Comparison of ENCODE assay signal across 12 cellular contexts in genomic region chr6:77450924-77451323, GRCh38. TPM values are rescaled to one million over a fixed set of nuclear protein-coding genes. Genes with fewer than 3 reads are reported as not detected.
DNase-seq lines count a peak whose midpoint lies in the region; ATAC-seq and TF ChIP-seq lines count a peak whose summit lies in the region.
"Had no signal": no experiment of that assay in that cellular context is flagged by ENCODE, and none has a peak within 500 bp of the region (broad histone marks: within the 10 kb centered on the region; RNA-seq: fewer than 3 reads in every experiment).

No MANE protein-coding gene starts in this region.

- H3K27me3 ChIP-seq in mammary epithelial cell (ENCODE audit: insufficient read depth, low read length) (no peaks in the 10 kb centered on the region), GM23338 (ENCODE audit: insufficient read depth) (no peaks in the 10 kb centered on the region)

- no peak for ATAC-seq in activated CD8-positive, alpha-beta T cell treated with anti-CD3 and anti-CD28 coated beads, Interleukin-2, amount 10 ng/mL, durations not matched to agents 7 days and 5 days
- ATAC-seq in activated CD8-positive, alpha-beta T cell treated with anti-CD3 and anti-CD28 coated beads for 36 hours: no peak
- ATAC-seq in GM23338: no peak

- H3K36me3 Mint-ChIP-seq in activated CD8-positive, alpha-beta T cell treated with anti-CD3 and anti-CD28 coated beads, Interleukin-2, amount 10 ng/mL, durations not matched to agents 7 days and 5 days (ENCODE audit: low read depth): no peaks in the 10 kb centered on the region
- H3K36me3 Mint-ChIP-seq in activated CD8-positive, alpha-beta T cell treated with anti-CD3 and anti-CD28 coated beads for 36 hours (ENCODE audit: low read depth): no peaks in the 10 kb centered on the region
- no peaks in the 10 kb centered on the region for H3K36me3 Mint-ChIP-seq in GM23338 (ENCODE audit: low read depth)

- H3K36me3 ChIP-seq in mammary epithelial cell (ENCODE audit: insufficient read depth, low read length): no peaks in the 10 kb centered on the region
- no peaks in the 10 kb centered on the region for H3K36me3 ChIP-seq in GM23338 (ENCODE audit: insufficient read depth)

- CTCF ChIA-PET in mammary epithelial cell (lab: Charles Lee; ENCODE audit: low non-redundant PET): no interaction called here
- CTCF ChIA-PET in activated CD8-positive, alpha-beta T cell treated with anti-CD3 and anti-CD28 coated beads, Interleukin-2, amount 10 ng/mL, durations not matched to agents 7 days and 5 days (lab: Charles Lee): no interaction called here
- CTCF ChIA-PET in activated CD8-positive, alpha-beta T cell treated with anti-CD3 and anti-CD28 coated beads for 36 hours (lab: Charles Lee): no interaction called here

- H3K9me2 ChIP-seq in GM23338 (ENCODE audit: insufficient read depth): no peaks in the 10 kb centered on the region

- TF ChIP-seq CTCF in AG09309 (IDR thresholded peaks at IDR 0.05; ENCODE audit: control insufficient read depth, insufficient read depth, low read depth, low read length, missing control alignments) (peak; percentile 46), mammary epithelial cell (conservative IDR thresholded peaks at IDR 0.05 in 1 of 2, IDR thresholded peaks at IDR 0.05 in 1 of 2; ENCODE audit: extremely low read depth in 1 of 2, insufficient read depth in 1 of 2, low read depth in 1 of 2, low read length in 2 of 2) (peak; percentile 21 to 37), GM23338 (conservative IDR thresholded peaks at IDR 0.05; ENCODE audit: low read depth in 2 of 2) (no peak; a peak in 1 of 4 replicates)
- TF ChIP-seq CTCF in activated CD8-positive, alpha-beta T cell treated with anti-CD3 and anti-CD28 coated beads for 36 hours (IDR thresholded peaks at IDR 0.05): no peak

- no peak overlapping the region for H3K9ac ChIP-seq in mammary epithelial cell (ENCODE audit: insufficient read depth, low read length)

- no peaks in the 10 kb centered on the region for H3K9me3 ChIP-seq in mammary epithelial cell (replicated peaks; ENCODE audit: insufficient read depth, low read length)

- H3F3A ChIP-seq in GM23338 (replicated peaks; ENCODE audit: low read depth): no peaks in the 10 kb centered on the region

- in situ Hi-C loops in mammary epithelial cell (cut with MboI; ENCODE audit: low sequenced_read_pairs in 2 of 2): loop anchor here in 1 of 2 donors (25.0 kb wide), 1 partner anchor 764 kb away; no protein-coding TSS in a partner anchor

- no peaks in the 10 kb centered on the region for H3K79me2 ChIP-seq in mammary epithelial cell (ENCODE audit: insufficient read depth, low read length)
- no peaks in the 10 kb centered on the region for H3K79me2 ChIP-seq in GM23338 (replicated peaks; ENCODE audit: insufficient read depth)

- no peak overlapping the region for H3K27ac Mint-ChIP-seq in activated CD8-positive, alpha-beta T cell treated with anti-CD3 and anti-CD28 coated beads, Interleukin-2, amount 10 ng/mL, durations not matched to agents 7 days and 5 days
- H3K27ac Mint-ChIP-seq in activated CD8-positive, alpha-beta T cell treated with anti-CD3 and anti-CD28 coated beads for 36 hours: no peak overlapping the region
- H3K27ac Mint-ChIP-seq in GM23338: no peak overlapping the region

- H3K4me3 Mint-ChIP-seq in activated CD8-positive, alpha-beta T cell treated with anti-CD3 and anti-CD28 coated beads, Interleukin-2, amount 10 ng/mL, durations not matched to agents 7 days and 5 days: no peak overlapping the region
- no peak overlapping the region for H3K4me3 Mint-ChIP-seq in activated CD8-positive, alpha-beta T cell treated with anti-CD3 and anti-CD28 coated beads for 36 hours
- no peak overlapping the region for H3K4me3 Mint-ChIP-seq in GM23338

- H3K4me1 ChIP-seq in mammary epithelial cell (ENCODE audit: insufficient read depth, low read length) (peaks cover 3% of the 10 kb centered on the region), GM23338 (ENCODE audit: insufficient read depth) (peaks cover 37% of the 10 kb centered on the region)

- intact Hi-C loops in mammary epithelial cell (cut with micrococcal nuclease): loop anchor here (1.0 to 2.0 kb wide), 2 partner anchors 590 to 766 kb away; no protein-coding TSS in a partner anchor
- intact Hi-C loops in activated CD8-positive, alpha-beta T cell treated with anti-CD3 and anti-CD28 coated beads for 36 hours (cut with micrococcal nuclease): no loop called here

- H2AFZ ChIP-seq in mammary epithelial cell (ENCODE audit: low read depth, low read length) (no peak overlapping the region), GM23338 (no peak overlapping the region)

- no peak overlapping the region for H3K4me2 ChIP-seq in mammary epithelial cell (ENCODE audit: insufficient read depth, low read depth, low read length)
- no peak overlapping the region for H3K4me2 ChIP-seq in GM23338

- dilution Hi-C loops in mammary epithelial cell (cut with HindIII; ENCODE audit: low sequenced_read_pairs): no loop called here

- H4K20me1 ChIP-seq in mammary epithelial cell (ENCODE audit: insufficient read depth, low read length): no peaks in the 10 kb centered on the region
- no peaks in the 10 kb centered on the region for H4K20me1 ChIP-seq in GM23338 (replicated peaks; ENCODE audit: insufficient read depth)

- H3K27ac ChIP-seq in mammary epithelial cell (ENCODE audit: insufficient read depth, low read depth, low read length) (no peak overlapping the region), GM23338 (ENCODE audit: low read depth) (no peak overlapping the region)

- H3K9me3 Mint-ChIP-seq in activated CD8-positive, alpha-beta T cell treated with anti-CD3 and anti-CD28 coated beads, Interleukin-2, amount 10 ng/mL, durations not matched to agents 7 days and 5 days (ENCODE audit: insufficient read depth): no peaks in the 10 kb centered on the region
- H3K9me3 Mint-ChIP-seq in activated CD8-positive, alpha-beta T cell treated with anti-CD3 and anti-CD28 coated beads for 36 hours: no peaks in the 10 kb centered on the region
- no peaks in the 10 kb centered on the region for H3K9me3 Mint-ChIP-seq in GM23338

- H3K4me3 ChIP-seq in AG09309 (ENCODE audit: control insufficient read depth, low read depth, low read length) (no peak overlapping the region), mammary epithelial cell (replicated peaks in 1 of 3; ENCODE audit: insufficient read depth in 1 of 3, low read depth in 2 of 3, low read length in 3 of 3) (no peak overlapping the region), GM23338 (no peak overlapping the region)

- H3K4me1 Mint-ChIP-seq in activated CD8-positive, alpha-beta T cell treated with anti-CD3 and anti-CD28 coated beads, Interleukin-2, amount 10 ng/mL, durations not matched to agents 7 days and 5 days (ENCODE audit: low read depth): no peaks in the 10 kb centered on the region
- H3K4me1 Mint-ChIP-seq in activated CD8-positive, alpha-beta T cell treated with anti-CD3 and anti-CD28 coated beads for 36 hours (ENCODE audit: low read depth): no peaks in the 10 kb centered on the region
- peaks cover 30% of the 10 kb centered on the region for H3K4me1 Mint-ChIP-seq in GM23338

- POLR2A ChIA-PET in activated CD8-positive, alpha-beta T cell treated with anti-CD3 and anti-CD28 coated beads, Interleukin-2, amount 10 ng/mL, durations not matched to agents 7 days and 5 days (lab: Charles Lee): no interaction called here
- POLR2A ChIA-PET in activated CD8-positive, alpha-beta T cell treated with anti-CD3 and anti-CD28 coated beads for 36 hours (lab: Charles Lee): no interaction called here

- no peak for DNase-seq in AG09309 (ENCODE audit: low read depth)
- DNase-seq in LHCN-M2 (ENCODE audit: low read depth): peak; percentile 63
- DNase-seq in mammary epithelial cell: no peak
- peak; percentile 65 for DNase-seq in iris pigment epithelial cell (ENCODE audit: low read depth)
- no peak for DNase-seq in activated CD8-positive, alpha-beta T cell treated with anti-CD3 and anti-CD28 coated beads, Interleukin-2, amount 10 ng/mL, durations not matched to agents 7 days and 5 days
- DNase-seq in NCI-H774 (lab: John Stamatoyannopoulos, UW): no peak
- DNase-seq in activated CD8-positive, alpha-beta T cell treated with anti-CD3 and anti-CD28 coated beads for 36 hours: no peak
- no peak for DNase-seq in GM23338 (ENCODE audit: low spot score)
- DNase-seq: activated CD4-positive, CD25-positive, alpha-beta regulatory T cell; activated CD8-positive, alpha-beta memory T cell treated with anti-CD3 and anti-CD28 coated beads, Interleukin-2, amount 50 U/mL, for 48 hours; activated naive CD4-positive, alpha-beta T cell treated with anti-CD3 and anti-CD28 coated beads, Interleukin-2, amount 50 U/mL, for 16 hours had no signal

- BruUV-seq in mammary epithelial cell (replicated peaks; lab: Mats Ljungman, UMichigan): no TSS peak

- no peaks in the 10 kb centered on the region for H3K27me3 Mint-ChIP-seq in activated CD8-positive, alpha-beta T cell treated with anti-CD3 and anti-CD28 coated beads, Interleukin-2, amount 10 ng/mL, durations not matched to agents 7 days and 5 days (ENCODE audit: low read depth)
- no peaks in the 10 kb centered on the region for H3K27me3 Mint-ChIP-seq in activated CD8-positive, alpha-beta T cell treated with anti-CD3 and anti-CD28 coated beads for 36 hours
- H3K27me3 Mint-ChIP-seq in GM23338 (ENCODE audit: insufficient read depth, low read depth, poor library complexity): no peaks in the 10 kb centered on the region

TF ChIP-seq in GM23338, 12 proteins besides CTCF, POLR2A, EP300 and RAD21 (continues in another document):
- TF ChIP-seq POLR2AphosphoS5 (IDR thresholded peaks at IDR 0.05; ENCODE audit: low read depth) (no peak), CREB1 (CRISPR knock-in tag; IDR thresholded peaks at IDR 0.05; ENCODE audit: low read depth) (no peak), ZNF114 (CRISPR knock-in tag; IDR thresholded peaks at IDR 0.05) (no peak), ETS1 (IDR thresholded peaks at IDR 0.05) (no peak), EZH2phosphoT487 (IDR thresholded peaks at IDR 0.05; ENCODE audit: unreplicated experiment) (no peak)

RNA-seq across cellular contexts. Expression of gene HTR1B, which starts 12.4 kb away (rescaled TPM):
- total RNA-seq in LHCN-M2 (2014; rRNA removed): 0.46 and 0.64 TPM in 2 replicates
- 0.16 TPM for polyA plus RNA-seq in LHCN-M2 (2012)
- total RNA-seq in mammary epithelial cell: 1 to 10 TPM in 1 of 2 donors, under 1 TPM in 1; 0.33 to 1.5 TPM
- 1.6 TPM for polyA plus RNA-seq in mammary epithelial cell
- polyA minus RNA-seq in mammary epithelial cell: 2.5 TPM
- total RNA-seq in activated CD8-positive, alpha-beta T cell treated with anti-CD3 and anti-CD28 coated beads, Interleukin-2, amount 10 ng/mL, durations not matched to agents 7 days and 5 days: not detected
- not detected for total RNA-seq in activated CD8-positive, alpha-beta T cell treated with anti-CD3 and anti-CD28 coated beads for 36 hours
- 0.21 and 0.58 TPM in 2 replicates for total RNA-seq in GM23338 (2014; rRNA removed; shearing (Covaris generic))
- polyA plus RNA-seq in GM23338 (2016; fragmentation: Nextera tagmentation; extraction: Ambion mirVana): 0.10 and 0.19 TPM in 2 replicates
- total RNA-seq: Daoy had no signal

Comparison
In these comparisons a context has a peak if more than half of its experiments do, and no peak if none do; other contexts are left out.
1. DNase-seq: peak in LHCN-M2 (single experiment) and iris pigment epithelial cell (single experiment); none in AG09309 (single experiment), mammary epithelial cell (single experiment), activated CD8-positive, alpha-beta T cell treated with anti-CD3 and anti-CD28 coated beads, Interleukin-2, amount 10 ng/mL, durations not matched to agents 7 days and 5 days (single experiment), NCI-H774 (single experiment), activated CD8-positive, alpha-beta T cell treated with anti-CD3 and anti-CD28 coated beads for 36 hours (single experiment) and GM23338 (single experiment).
2. CTCF ChIP-seq: peak in AG09309 (single experiment) and mammary epithelial cell (2 of 2); none in activated CD8-positive, alpha-beta T cell treated with anti-CD3 and anti-CD28 coated beads for 36 hours (single experiment) and GM23338 (0 of 2).